ENCODE assay signal across 22 cellular contexts in genomic region chr17:40493697-40494096, GRCh38. TPM values are rescaled to one million over a fixed set of nuclear protein-coding genes. Genes with fewer than 3 reads are reported as not detected.
DNase-seq lines count a peak whose midpoint lies in the region; ATAC-seq, FAIRE-seq and TF ChIP-seq lines count a peak whose summit lies in the region.
"Had no signal": no experiment of that assay in that cellular context is flagged by ENCODE, and none has a peak within 500 bp of the region (broad histone marks: within the 10 kb centered on the region; RNA-seq: fewer than 3 reads in every experiment).

No MANE protein-coding gene starts in this region.

- in situ Hi-C loops in GM23248 (cut with MboI): no loop called here

- no peak for ATAC-seq in HG02759 (IDR thresholded peaks at IDR 0.05; ENCODE audit: unreplicated experiment)
- ATAC-seq: activated T-cell treated with anti-CD3 and anti-CD28 coated beads, Interleukin-2, amount 50 U/mL, for 72 hours; gastroesophageal sphincter; naive thymus-derived CD4-positive, alpha-beta T cell had no signal

- peak overlapping the region in 1 of 2 experiments; percentile 1 for H2BK12ac ChIP-seq in mesenchymal stem cell (ENCODE audit: low read length in 2 of 2)

- H3K27me3 ChIP-seq in GM23248 (replicated peaks; ENCODE audit: insufficient read depth) (no peaks in the 10 kb centered on the region), breast epithelium (no peaks in the 10 kb centered on the region), mesenchymal stem cell (ENCODE audit: control insufficient read depth in 1 of 2, insufficient read depth in 1 of 2, low read length in 2 of 2) (no peaks in the 10 kb centered on the region), vagina (no peaks in the 10 kb centered on the region)
- H3K27me3 ChIP-seq: brain microvascular endothelial cell, esophagus muscularis mucosa, gastroesophageal sphincter, tibial nerve had no signal

- 70 to 78% methylated on average over 4 of the region's 4 CpGs for WGBS in GM23248 (ENCODE audit: low coverage in 1 of 2, low lambda C conversion rate in 2 of 2, missing lambda C conversion rate in 2 of 2), 2 experiments
- WGBS in mesenchymal stem cell: 79% methylated on average over 4 of the region's 4 CpGs

- no peak overlapping the region for H3K4ac ChIP-seq in mesenchymal stem cell (ENCODE audit: low read depth in 1 of 2, low read length in 2 of 2)

- FAIRE-seq in frontal cortex (lab: Jason Lieb, UNC): no peak

- H3K36me3 ChIP-seq in GM23248 (ENCODE audit: low read depth) (no peaks in the 10 kb centered on the region), breast epithelium (no peaks in the 10 kb centered on the region), mesenchymal stem cell (ENCODE audit: control insufficient read depth in 1 of 2, insufficient read depth in 2 of 2, low read depth in 1 of 2, low read length in 2 of 2) (peaks cover 0 to 2% of the 10 kb centered on the region in 2 experiments), vagina (peaks cover 0 to 4% of the 10 kb centered on the region in 2 donors)
- H3K36me3 ChIP-seq: brain microvascular endothelial cell, esophagus muscularis mucosa, gastroesophageal sphincter, tibial nerve had no signal

- TF ChIP-seq CTCF in breast epithelium (IDR thresholded peaks at IDR 0.05): no peak
- TF ChIP-seq CTCF in vagina (IDR thresholded peaks at IDR 0.05): no peak

- no peaks in the 10 kb centered on the region for H3K9me2 ChIP-seq in GM23248 (ENCODE audit: insufficient read depth)

- H3K4me1 ChIP-seq in GM23248 (ENCODE audit: insufficient read depth) (peaks cover 34% of the 10 kb centered on the region), breast epithelium (peaks cover 6 to 11% of the 10 kb centered on the region in 2 donors), mesenchymal stem cell (ENCODE audit: control insufficient read depth, insufficient read depth, low read depth, low read length) (peaks cover 26% of the 10 kb centered on the region), vagina (peaks cover 51% of the 10 kb centered on the region)

- no peak overlapping the region for H2AFZ ChIP-seq in GM23248
- no peak overlapping the region for H2AFZ ChIP-seq in mesenchymal stem cell (ENCODE audit: low read depth, low read length)

- no peak overlapping the region for H3K14ac ChIP-seq in mesenchymal stem cell (ENCODE audit: low read length in 2 of 2)

- no peak overlapping the region for H4K91ac ChIP-seq in mesenchymal stem cell (ENCODE audit: low read length)

- no peaks in the 10 kb centered on the region for H3K79me1 ChIP-seq in mesenchymal stem cell (replicated peaks; ENCODE audit: low read length, poor library complexity, severe bottlenecking)

- TF ChIP-seq POLR2A in breast epithelium (IDR thresholded peaks at IDR 0.05) (no peak), vagina (IDR thresholded peaks at IDR 0.05) (no peak)

- H4K20me1 ChIP-seq in GM23248 (ENCODE audit: insufficient read depth): no peaks in the 10 kb centered on the region

- intact Hi-C loops in breast epithelium (cut with DNase I; ENCODE audit: low total_unique reads) (no loop called here), vagina (cut with DNase I) (no loop called here)

- no peak overlapping the region for H3K4me3 ChIP-seq in GM23248
- peak overlapping the region in 2 of 3 donors; percentile 12 to 41 for H3K4me3 ChIP-seq in breast epithelium
- no peak overlapping the region for H3K4me3 ChIP-seq in mesenchymal stem cell (ENCODE audit: insufficient read depth in 1 of 2, low read depth in 1 of 2, low read length in 2 of 2)
- H3K4me3 ChIP-seq in vagina: peak overlapping the region in 1 of 2 donors; percentile 48
- H3K4me3 ChIP-seq: esophagus muscularis mucosa, gastroesophageal sphincter, tibial nerve had no signal

- DNase-seq in GM23248 (no peak), breast epithelium (ENCODE audit: low spot score in 2 of 2) (peak in 1 of 2 donors; percentile 78), mesenchymal stem cell (no peak), vagina (ENCODE audit: extremely low spot score in 2 of 2) (no peak), NCI-H1092 treated with DMSO at 0.1 percent for 48 hours (lab: John Stamatoyannopoulos, UW) (no peak), frontal cortex (ENCODE audit: low spot score in 2 of 2) (no peak)
- DNase-seq: activated naive CD4-positive, alpha-beta T cell; activated T-cell treated with anti-CD3 and anti-CD28 coated beads, Interleukin-2, amount 50 U/mL, for 72 hours; brain microvascular endothelial cell; effector CD8-positive, alpha-beta T cell; hippocampal formation; Karpas-422; MV-4-11; naive thymus-derived CD4-positive, alpha-beta T cell; NCI-H146 had no signal

- no peak overlapping the region for H2BK15ac ChIP-seq in mesenchymal stem cell (ENCODE audit: low read depth, poor library complexity, severe bottlenecking)

- no peaks in the 10 kb centered on the region for H3K79me2 ChIP-seq in GM23248 (ENCODE audit: insufficient read depth)

- H2BK120ac ChIP-seq in mesenchymal stem cell (ENCODE audit: low read depth, low read length): no peak overlapping the region

- peak overlapping the region; percentile 36; the same call in 1 of the 2 replicates for H3K9ac ChIP-seq in GM23248
- no peak overlapping the region for H3K9ac ChIP-seq in mesenchymal stem cell (ENCODE audit: low read length)

- peaks cover 22% of the 10 kb centered on the region; the same call in 1 of the 2 replicates for H3F3A ChIP-seq in GM23248 (ENCODE audit: insufficient read depth)

- H3K27ac ChIP-seq in GM23248 (peak overlapping the region; percentile 55), breast epithelium (peak overlapping the region; percentile 63 to 79), mesenchymal stem cell (ENCODE audit: low read length, poor library complexity, severe bottlenecking) (no peak overlapping the region), vagina (peak overlapping the region; percentile 50)
- H3K27ac ChIP-seq: brain microvascular endothelial cell, C4-2B, esophagus muscularis mucosa, gastroesophageal sphincter, tibial nerve, VCaP had no signal

- no peak overlapping the region for H4K8ac ChIP-seq in mesenchymal stem cell (ENCODE audit: low read length)

- H3K4me2 ChIP-seq in GM23248 (ENCODE audit: unreplicated experiment) (no peak overlapping the region), mesenchymal stem cell (ENCODE audit: low read length, poor library complexity, severe bottlenecking) (no peak overlapping the region)

- no peak overlapping the region for H3K18ac ChIP-seq in mesenchymal stem cell (ENCODE audit: low read depth in 1 of 2, low read length in 2 of 2)

- no peak overlapping the region for H3K23ac ChIP-seq in mesenchymal stem cell (ENCODE audit: low read length in 2 of 2)

- no peaks in the 10 kb centered on the region for H3K9me3 ChIP-seq in GM23248 (ENCODE audit: low read depth)
- no peaks in the 10 kb centered on the region for H3K9me3 ChIP-seq in breast epithelium
- no peaks in the 10 kb centered on the region for H3K9me3 ChIP-seq in mesenchymal stem cell (ENCODE audit: control insufficient read depth, low read length)
- no peaks in the 10 kb centered on the region for H3K9me3 ChIP-seq in vagina
- H3K9me3 ChIP-seq: esophagus muscularis mucosa, gastroesophageal sphincter, tibial nerve had no signal

- no peak overlapping the region for H2BK5ac ChIP-seq in mesenchymal stem cell (ENCODE audit: low read depth, low read length, poor library complexity, severe bottlenecking)

- H2AK5ac ChIP-seq in mesenchymal stem cell (ENCODE audit: low read length, severe bottlenecking): peak overlapping the region; percentile 61

RNA-seq across cellular contexts. Expression of gene TNS4, which starts 7.7 kb away (rescaled TPM):
- total RNA-seq in GM23248 (2014; rRNA removed; shearing (Covaris generic)): not detected in 2 replicates
- polyA plus RNA-seq in GM23248 (2016; fragmentation: Nextera tagmentation; extraction: Ambion mirVana): 0.20 and 0.44 TPM in 2 replicates
- total RNA-seq in breast epithelium (10 to 100 TPM in 2 of 3 donors, not detected in 1; 30.5 to 52.2 TPM), vagina (296 TPM), frontal cortex (not detected)
- not detected for polyA plus RNA-seq in mesenchymal stem cell (2013, experiment 1 of 2)
- 0.12 TPM for polyA plus RNA-seq in mesenchymal stem cell (2013, experiment 2 of 2)
- total RNA-seq: esophagus muscularis mucosa, pulmonary artery endothelial cell had no signal
- polyA plus RNA-seq: naive thymus-derived CD4-positive, alpha-beta T cell had no signal

RNA-seq across cellular contexts. Expression of gene IGFBP4, which starts 50.4 kb away (rescaled TPM):
- 361 and 408 TPM in 2 replicates for total RNA-seq in GM23248 (2014; rRNA removed; shearing (Covaris generic))
- 1,209 and 1,277 TPM in 2 replicates for polyA plus RNA-seq in GM23248 (2016; fragmentation: Nextera tagmentation; extraction: Ambion mirVana)
- total RNA-seq in breast epithelium (100 to 1,000 TPM; 191 to 893 (median 278) TPM), vagina (700 TPM), frontal cortex (7.3 TPM)
- 339 TPM for polyA plus RNA-seq in mesenchymal stem cell (2013, experiment 1 of 2)
- polyA plus RNA-seq in mesenchymal stem cell (2013, experiment 2 of 2): 339 TPM

Comparison
In these comparisons a context has a peak if more than half of its experiments do, and no peak if none do; other contexts are left out.
1. H3K4me3 ChIP-seq: peak in breast epithelium (2 of 3); none in GM23248 (single experiment) and mesenchymal stem cell (0 of 2).
2. RNA of gene IGFBP4, which starts 50.4 kb away (total RNA-seq): 700 TPM in vagina (single experiment), 361 to 408 TPM in GM23248 and 191 to 893 TPM in breast epithelium; 7.3 TPM in frontal cortex (single experiment); every median in the first group is over 10 times any median in the second.